ENCODE assay signal across 18 cellular contexts in the genomic region with DNA sequence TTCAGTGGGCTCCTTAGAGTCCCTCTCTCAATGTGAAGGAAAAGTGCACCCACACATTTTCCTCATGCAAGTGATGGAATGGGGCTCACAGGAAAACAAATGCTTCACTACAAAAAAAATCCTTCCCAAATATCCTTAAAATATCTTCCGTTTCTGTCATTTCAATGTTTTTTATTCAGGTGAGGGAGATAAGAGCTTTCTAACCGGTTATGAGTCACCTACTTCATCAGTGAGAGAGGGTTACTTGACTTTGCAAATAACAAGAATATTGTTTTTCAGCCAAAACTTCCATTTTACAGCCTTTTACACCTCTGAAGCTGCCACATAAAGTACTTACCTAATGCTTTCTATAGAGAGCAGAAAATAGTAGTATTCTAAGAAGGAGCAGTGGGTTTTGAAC.
DNase-seq lines count a peak whose midpoint lies in the region; ATAC-seq and TF ChIP-seq lines count a peak whose summit lies in the region.
"Had no signal": no experiment of that assay in that cellular context is flagged by ENCODE, and none has a peak within 500 bp of the region (broad histone marks: within the 10 kb centered on the region; RNA-seq: fewer than 3 reads in every experiment).

No MANE protein-coding gene starts in this region.

- H3K4me3 ChIP-seq in PC-3 (ENCODE audit: low read length) (peak overlapping the region; percentile 21; the same call in 1 of the 2 replicates), lung (no peak overlapping the region), OCI-LY7 (ENCODE audit: low read depth, low read length, poor library complexity, severe bottlenecking) (no peak overlapping the region)
- H3K4me3 ChIP-seq: BLaER1 treated with 17β-estradiol and CSF1 and Interleukin-3, amounts not matched to agents 10 nM and 100 nM; SJSA1 had no signal

- H3K9ac ChIP-seq in PC-3 (ENCODE audit: low read length), result peak overlapping the region; percentile 12; the same call in 1 of the 2 replicates
- H3K9ac ChIP-seq: BLaER1 treated with 17β-estradiol and CSF1 and Interleukin-3, amounts not matched to agents 10 nM and 100 nM had no signal

- TF ChIP-seq CTCF in PC-3 (conservative IDR thresholded peaks at IDR 0.05; ENCODE audit: low read depth, low read length), result no peak
- no peak for TF ChIP-seq CTCF in lung (IDR thresholded peaks at IDR 0.05; ENCODE audit: control extremely low read depth, extremely low read depth)
- no peak for TF ChIP-seq CTCF in OCI-LY7 (conservative IDR thresholded peaks at IDR 0.05; ENCODE audit: low read length)

- no peaks in the 10 kb centered on the region for H3K27me3 ChIP-seq in PC-3 (ENCODE audit: low read length)
- no peaks in the 10 kb centered on the region for H3K27me3 ChIP-seq in lung (ENCODE audit: control insufficient read depth, insufficient read depth)
- H3K27me3 ChIP-seq: BLaER1 treated with 17β-estradiol and CSF1 and Interleukin-3, amounts not matched to agents 10 nM and 100 nM; SJSA1 had no signal

- H4K20me1 ChIP-seq in PC-3 (ENCODE audit: low read length) (no peaks in the 10 kb centered on the region), OCI-LY7 (ENCODE audit: insufficient read depth, low read length) (no peaks in the 10 kb centered on the region)
- H4K20me1 ChIP-seq: BLaER1 treated with 17β-estradiol and CSF1 and Interleukin-3, amounts not matched to agents 10 nM and 100 nM had no signal

- H3K9me3 ChIP-seq in PC-3 (ENCODE audit: low read length) (no peaks in the 10 kb centered on the region), lung (ENCODE audit: control insufficient read depth in 2 of 2, insufficient read depth in 1 of 2, low read length in 1 of 2) (no peaks in the 10 kb centered on the region), OCI-LY7 (ENCODE audit: low read length) (no peaks in the 10 kb centered on the region)
- H3K9me3 ChIP-seq: BLaER1 treated with 17β-estradiol and CSF1 and Interleukin-3, amounts not matched to agents 10 nM and 100 nM; SJSA1 had no signal

- WGBS in lung, 2 donors, result 64 to 84% methylated on average over 2 of the region's 2 CpGs

- H3K4me2 ChIP-seq in PC-3 (ENCODE audit: low read length) (peak overlapping the region; percentile 64), OCI-LY7 (ENCODE audit: low read length) (no peak overlapping the region)
- H3K4me2 ChIP-seq: BLaER1 treated with 17β-estradiol and CSF1 and Interleukin-3, amounts not matched to agents 10 nM and 100 nM had no signal

- H3K79me2 ChIP-seq in PC-3 (ENCODE audit: low read length), result no peaks in the 10 kb centered on the region
- H3K79me2 ChIP-seq in OCI-LY7 (ENCODE audit: insufficient read depth, low read depth, low read length), result no peaks in the 10 kb centered on the region

- no peaks in the 10 kb centered on the region for H3F3A ChIP-seq in PC-3 (ENCODE audit: low read length, unreplicated experiment)

- peak; percentile 61 for ATAC-seq in PC-3
- peak; percentile 31 for ATAC-seq in lung (ENCODE audit: insufficient read depth, low FRiP score)
- no peak for ATAC-seq in GM19467 (IDR thresholded peaks at IDR 0.05; ENCODE audit: unreplicated experiment)

- H3K36me3 ChIP-seq in PC-3 (ENCODE audit: low read depth, low read length), result no peaks in the 10 kb centered on the region
- H3K36me3 ChIP-seq in lung (ENCODE audit: control insufficient read depth in 2 of 2, insufficient read depth in 2 of 2, low read length in 2 of 2), result no peaks in the 10 kb centered on the region
- H3K36me3 ChIP-seq in OCI-LY7 (ENCODE audit: insufficient read depth, low read length), result no peaks in the 10 kb centered on the region
- H3K36me3 ChIP-seq: BLaER1 treated with 17β-estradiol and CSF1 and Interleukin-3, amounts not matched to agents 10 nM and 100 nM; SJSA1 had no signal

- CTCF ChIA-PET in PC-3 (lab: Charles Lee), result interaction anchor here (0.6 kb wide), 1 partner anchor 225 kb away, joined by 3 read pairs; no protein-coding TSS in a partner anchor
- CTCF ChIA-PET in OCI-LY7 (lab: Charles Lee; ENCODE audit: unreplicated experiment), result no interaction called here

- BruUV-seq in PC-3 (replicated peaks; lab: Mats Ljungman, UMichigan) (no TSS peak), OCI-LY7 (replicated peaks; lab: Mats Ljungman, UMichigan) (no TSS peak)

- H3K4me1 ChIP-seq in PC-3 (ENCODE audit: insufficient read depth, low read length) (peaks cover 47% of the 10 kb centered on the region), lung (ENCODE audit: control insufficient read depth in 2 of 2, insufficient read depth in 2 of 2, low read length in 2 of 2) (peaks cover 0 to 1% of the 10 kb centered on the region in 2 donors), OCI-LY7 (ENCODE audit: insufficient read depth, low read length, poor library complexity, severe bottlenecking) (no peaks in the 10 kb centered on the region)

- intact Hi-C loops in PC-3 (cut with micrococcal nuclease), result loop anchor here (1.0 to 5.0 kb wide), 2 partner anchors 18 to 99 kb away; a partner anchor contains a TSS
- intact Hi-C loops in OCI-LY7 (cut with micrococcal nuclease; ENCODE audit: unreplicated experiment), result no loop called here

- H2AFZ ChIP-seq in PC-3 (ENCODE audit: low read length) (no peak overlapping the region), OCI-LY7 (ENCODE audit: low read length) (no peak overlapping the region)

- POLR2A ChIA-PET in PC-3 (lab: Charles Lee; ENCODE audit: unreplicated experiment) (interaction anchor here (0.6 kb wide), 1 partner anchor 152 kb away, joined by 4 read pairs; no protein-coding TSS in a partner anchor), OCI-LY7 (lab: Charles Lee) (no interaction called here)

- H3K27ac ChIP-seq in PC-3 (ENCODE audit: low read length) (peak overlapping the region; percentile 69), lung (ENCODE audit: low read depth in 1 of 2, low read length in 1 of 2) (peak overlapping the region in 1 of 2 donors; percentile 36), OCI-LY7 (ENCODE audit: low read depth, low read length, poor library complexity, severe bottlenecking) (no peak overlapping the region)
- H3K27ac ChIP-seq: BLaER1 treated with 17β-estradiol and CSF1 and Interleukin-3, amounts not matched to agents 10 nM and 100 nM; SJSA1 had no signal

- no peaks in the 10 kb centered on the region for H3K9me2 ChIP-seq in PC-3 (replicated peaks; ENCODE audit: low read length)
- no peaks in the 10 kb centered on the region for H3K9me2 ChIP-seq in OCI-LY7 (ENCODE audit: insufficient read depth, low read length)

- DNase-seq in DMS53 treated with DMSO at 0.1 percent for 48 hours (lab: John Stamatoyannopoulos, UW; ENCODE audit: unreplicated experiment), result peak; percentile 89
- peak; percentile 82 for DNase-seq in PC-3
- peak; percentile 29 for DNase-seq in dermis blood vessel endothelial cell
- DNase-seq in lung (ENCODE audit: low spot score), result no peak
- no peak for DNase-seq in OCI-LY7 (ENCODE audit: low spot score)
- DNase-seq in COLO668 (lab: John Stamatoyannopoulos, UW; ENCODE audit: unreplicated experiment), result no peak
- DNase-seq in NOMO-1 treated with dmso at 0.1 percent for 144 hours (lab: John Stamatoyannopoulos, UW; ENCODE audit: unreplicated experiment), result no peak
- DNase-seq: CD8-positive, alpha-beta memory T cell; H9; NCI-H1105; NCI-H1694; NCI-H2081 treated with DMSO at 0.1 percent for 48 hours; NCI-H510A; NCI-H748 treated with DMSO at 0.1 percent for 48 hours; SW 1271 had no signal

Comparison
In these comparisons a context has a peak if more than half of its experiments do, and no peak if none do; other contexts are left out.
1. DNase-seq: peak in DMS53 treated with DMSO at 0.1 percent for 48 hours (single experiment), PC-3 (single experiment) and dermis blood vessel endothelial cell (single experiment); none in lung (single experiment), OCI-LY7 (single experiment), COLO668 (single experiment) and NOMO-1 treated with dmso at 0.1 percent for 144 hours (single experiment).